22 cellular contexts compared by ENCODE assay signal in genomic region chr7:146885231-146885630, GRCh38.
DNase-seq lines count a peak whose midpoint lies in the region; ATAC-seq, FAIRE-seq and TF ChIP-seq lines count a peak whose summit lies in the region.
"Had no signal": no experiment of that assay in that cellular context is flagged by ENCODE, and none has a peak within 500 bp of the region (broad histone marks: within the 10 kb centered on the region; RNA-seq: fewer than 3 reads in every experiment).

No MANE protein-coding gene starts in this region.

- no peak for TF ChIP-seq POLR2A in H54 (IDR thresholded peaks at IDR 0.05; ENCODE audit: low read depth, low read length)

- DNase-seq in SK-N-MC (ENCODE audit: low read depth, low spot score) (peak; percentile 66), frontal cortex (ENCODE audit: low spot score in 2 of 2) (no peak), H54 (ENCODE audit: insufficient read length, low spot score) (no peak)
- DNase-seq: 8988T; AML-193; CD4-positive, alpha-beta T cell; CD8-positive, alpha-beta T cell; DMS 273 treated with DMSO at 0.1 percent for 48 hours; DMS153; DMS53; DMS79; DND-41; EL; GDM1 had no signal

- H3K4me3 ChIP-seq in SK-N-MC: peak overlapping the region; percentile 69
- H3K4me3 ChIP-seq: BLaER1 treated with 17β-estradiol and CSF1 and Interleukin-3, amounts not matched to agents 10 nM and 100 nM; GM12878 had no signal

- H3K9me3 ChIP-seq in SK-N-MC (ENCODE audit: low read depth, low read length): no peaks in the 10 kb centered on the region

- H3K27ac ChIP-seq in SK-N-MC: peak overlapping the region; percentile 94
- H3K27ac ChIP-seq: BLaER1 treated with 17β-estradiol and CSF1 and Interleukin-3, amounts not matched to agents 10 nM and 100 nM; C4-2B had no signal

- H3K9ac ChIP-seq in SK-N-MC (ENCODE audit: insufficient read length): no peak overlapping the region
- H3K9ac ChIP-seq: BLaER1 treated with 17β-estradiol and CSF1 and Interleukin-3, amounts not matched to agents 10 nM and 100 nM had no signal

- FAIRE-seq in frontal cortex (lab: Jason Lieb, UNC): no peak
- FAIRE-seq in H54 (lab: Jason Lieb, UNC): no peak
- FAIRE-seq: A204.1, GM12878, GM12892, GM18507 had no signal

- TF ChIP-seq RAD21 in Ishikawa (IDR thresholded peaks at IDR 0.05; ENCODE audit: low read depth): no peak

- no peaks in the 10 kb centered on the region for H3K36me3 ChIP-seq in SK-N-MC (ENCODE audit: insufficient read depth, low read length)
- H3K36me3 ChIP-seq: BLaER1 treated with 17β-estradiol and CSF1 and Interleukin-3, amounts not matched to agents 10 nM and 100 nM had no signal

- no peak for ATAC-seq in activated CD4-positive, CD25-positive, alpha-beta regulatory T cell treated with anti-CD3 and anti-CD28 coated beads, Interleukin-2, amount 50 U/mL, for 24 hours
- ATAC-seq: CD8-positive, alpha-beta T cell; GM12878 had no signal

- peak; percentile 38; the same call in 1 of the 2 replicates for TF ChIP-seq EP300 in Ishikawa (IDR thresholded peaks at IDR 0.05; ENCODE audit: borderline replicate concordance)

TF ChIP-seq in Ishikawa, 13 proteins besides CTCF, POLR2A, EP300 and RAD21:
- no peak for TF ChIP-seq REST (IDR thresholded peaks at IDR 0.05; ENCODE audit: low read depth)
- peak; percentile 55 for TF ChIP-seq NFIC (IDR thresholded peaks at IDR 0.05)
- no peak for TF ChIP-seq MAX (IDR thresholded peaks at IDR 0.05)
- peak; percentile 70 for TF ChIP-seq TEAD4 (IDR thresholded peaks at IDR 0.05)
- TF ChIP-seq TCF12 (IDR thresholded peaks at IDR 0.05; ENCODE audit: low read depth): no peak
- TF ChIP-seq CEBPB (IDR thresholded peaks at IDR 0.05): peak; percentile 5; the same call in 1 of the 2 replicates
- no peak for TF ChIP-seq USF1 (IDR thresholded peaks at IDR 0.05)
- no peak for TF ChIP-seq YY1 (IDR thresholded peaks at IDR 0.05; ENCODE audit: low read depth)
- TF ChIP-seq EGR1 (IDR thresholded peaks at IDR 0.05): no peak
- peak; percentile 80 for TF ChIP-seq FOXM1 (IDR thresholded peaks at IDR 0.05; ENCODE audit: borderline replicate concordance, low read depth)
- TF ChIP-seq ZBTB7A (IDR thresholded peaks at IDR 0.05; ENCODE audit: low read depth): no peak
- no peak for TF ChIP-seq TAF1 (IDR thresholded peaks at IDR 0.05; ENCODE audit: low read depth)
- no peak for TF ChIP-seq CREB1 (IDR thresholded peaks at IDR 0.05; ENCODE audit: low read depth)
TF ChIP-seq in Ishikawa: peak in this region for 4.
